14 cellular contexts compared by ENCODE assay signal in genomic region chr11:86249307-86250098, GRCh38. TPM values are rescaled to one million over a fixed set of nuclear protein-coding genes. Genes with fewer than 3 reads are reported as not detected.
A peak's percentile ranks its signal among the peaks of the same experiment; 100 is the strongest.
DNase-seq lines count a peak whose midpoint lies in the region; ATAC-seq and TF ChIP-seq lines count a peak whose summit lies in the region.
"Had no signal": no experiment of that assay in that cellular context is flagged by ENCODE, and none has a peak within 500 bp of the region (broad histone marks: within the 10 kb centered on the region; RNA-seq: fewer than 3 reads in every experiment).

No MANE protein-coding gene starts in this region.

- no peak overlapping the region for H3K4me3 ChIP-seq in LNCaP clone FGC (ENCODE audit: low read depth, low read length)
- H3K4me3 ChIP-seq: breast epithelium had no signal

- peaks cover 57% of the 10 kb centered on the region for H3K36me3 Mint-ChIP-seq in activated CD4-positive, alpha-beta T cell treated with anti-CD3 and anti-CD28 coated beads for 36 hours (ENCODE audit: low read depth)
- peaks cover 46% of the 10 kb centered on the region for H3K36me3 Mint-ChIP-seq in activated CD4-positive, alpha-beta T cell treated with anti-CD3 and anti-CD28 coated beads, Interleukin-2, amount 10 ng/mL, durations not matched to agents 24 days and 14 days (ENCODE audit: low read depth)
- peaks cover 38% of the 10 kb centered on the region for H3K36me3 Mint-ChIP-seq in activated CD4-positive, alpha-beta memory T cell treated with anti-CD3 and anti-CD28 coated beads, Interleukin-2, amount 10 ng/mL, durations not matched to agents 7 days and 5 days (ENCODE audit: low read depth)
- H3K36me3 Mint-ChIP-seq in mesothelial cell of epicardium, result peaks cover 3% of the 10 kb centered on the region

- no peaks in the 10 kb centered on the region for H3K27me3 Mint-ChIP-seq in activated CD4-positive, alpha-beta T cell treated with anti-CD3 and anti-CD28 coated beads for 36 hours
- H3K27me3 Mint-ChIP-seq in activated CD4-positive, alpha-beta T cell treated with anti-CD3 and anti-CD28 coated beads, Interleukin-2, amount 10 ng/mL, durations not matched to agents 24 days and 14 days, result no peaks in the 10 kb centered on the region
- H3K27me3 Mint-ChIP-seq in activated CD4-positive, alpha-beta memory T cell treated with anti-CD3 and anti-CD28 coated beads, Interleukin-2, amount 10 ng/mL, durations not matched to agents 7 days and 5 days, result no peaks in the 10 kb centered on the region
- H3K27me3 Mint-ChIP-seq in mesothelial cell of epicardium (ENCODE audit: low read depth), result no peaks in the 10 kb centered on the region

- H3K9me3 Mint-ChIP-seq in activated CD4-positive, alpha-beta T cell treated with anti-CD3 and anti-CD28 coated beads for 36 hours (ENCODE audit: low read depth), result no peaks in the 10 kb centered on the region
- no peaks in the 10 kb centered on the region for H3K9me3 Mint-ChIP-seq in activated CD4-positive, alpha-beta T cell treated with anti-CD3 and anti-CD28 coated beads, Interleukin-2, amount 10 ng/mL, durations not matched to agents 24 days and 14 days
- H3K9me3 Mint-ChIP-seq in activated CD4-positive, alpha-beta memory T cell treated with anti-CD3 and anti-CD28 coated beads, Interleukin-2, amount 10 ng/mL, durations not matched to agents 7 days and 5 days, result no peaks in the 10 kb centered on the region
- H3K9me3 Mint-ChIP-seq in mesothelial cell of epicardium, result no peaks in the 10 kb centered on the region

- CTCF ChIA-PET in activated CD4-positive, alpha-beta T cell treated with anti-CD3 and anti-CD28 coated beads for 36 hours (lab: Charles Lee), result interaction anchor here (0.7 to 1.6 kb wide), 6 partner anchors 13 to 219 kb away, joined by 3 to 5 read pairs (median 4); no protein-coding TSS in a partner anchor
- CTCF ChIA-PET in activated CD4-positive, alpha-beta memory T cell treated with anti-CD3 and anti-CD28 coated beads, Interleukin-2, amount 10 ng/mL, durations not matched to agents 7 days and 5 days (lab: Charles Lee), result interaction anchor here (0.7 to 1.9 kb wide), 3 partner anchors 181 to 229 kb away, joined by 5 to 8 read pairs (median 5); partner anchors contain the start of gene PICALM

- H3K27ac Mint-ChIP-seq in activated CD4-positive, alpha-beta T cell treated with anti-CD3 and anti-CD28 coated beads for 36 hours, result peak overlapping the region; percentile 63
- no peak overlapping the region for H3K27ac Mint-ChIP-seq in activated CD4-positive, alpha-beta T cell treated with anti-CD3 and anti-CD28 coated beads, Interleukin-2, amount 10 ng/mL, durations not matched to agents 24 days and 14 days
- peak overlapping the region; percentile 34 for H3K27ac Mint-ChIP-seq in activated CD4-positive, alpha-beta memory T cell treated with anti-CD3 and anti-CD28 coated beads, Interleukin-2, amount 10 ng/mL, durations not matched to agents 7 days and 5 days
- H3K27ac Mint-ChIP-seq in mesothelial cell of epicardium, result peak overlapping the region; percentile 86

- H3K4me1 Mint-ChIP-seq in activated CD4-positive, alpha-beta T cell treated with anti-CD3 and anti-CD28 coated beads for 36 hours, result peaks cover 55% of the 10 kb centered on the region
- H3K4me1 Mint-ChIP-seq in activated CD4-positive, alpha-beta T cell treated with anti-CD3 and anti-CD28 coated beads, Interleukin-2, amount 10 ng/mL, durations not matched to agents 24 days and 14 days, result peaks cover 41% of the 10 kb centered on the region
- H3K4me1 Mint-ChIP-seq in activated CD4-positive, alpha-beta memory T cell treated with anti-CD3 and anti-CD28 coated beads, Interleukin-2, amount 10 ng/mL, durations not matched to agents 7 days and 5 days, result peaks cover 60% of the 10 kb centered on the region
- peaks cover 46% of the 10 kb centered on the region for H3K4me1 Mint-ChIP-seq in mesothelial cell of epicardium

- POLR2A ChIA-PET in activated CD4-positive, alpha-beta T cell treated with anti-CD3 and anti-CD28 coated beads for 36 hours (lab: Charles Lee), result interaction anchor here (0.6 to 1.1 kb wide), 3 partner anchors 12 to 205 kb away, joined by 3 to 4 read pairs (median 3); no protein-coding TSS in a partner anchor
- POLR2A ChIA-PET in activated CD4-positive, alpha-beta memory T cell treated with anti-CD3 and anti-CD28 coated beads, Interleukin-2, amount 10 ng/mL, durations not matched to agents 7 days and 5 days (lab: Charles Lee), result interaction anchor here (0.7 to 2.2 kb wide), 6 partner anchors 13 to 395 kb away, joined by 3 to 11 read pairs (median 3); partner anchors contain the start of gene CCDC83

- no peak for TF ChIP-seq CTCF in LNCaP clone FGC (IDR thresholded peaks at IDR 0.05; ENCODE audit: control insufficient read depth, extremely low read depth, insufficient read depth)
- no peak for TF ChIP-seq CTCF in mesothelial cell of epicardium (IDR thresholded peaks at IDR 0.05; ENCODE audit: unreplicated experiment)

- intact Hi-C loops in activated CD4-positive, alpha-beta T cell treated with anti-CD3 and anti-CD28 coated beads for 36 hours (cut with DNase I, micrococcal nuclease), result loop anchor here in 1 of 2 experiments (2.0 to 10.0 kb wide), 2 partner anchors 43 to 585 kb away; partner anchors contain the start of gene CREBZF
- intact Hi-C loops in activated CD4-positive, alpha-beta T cell treated with anti-CD3 and anti-CD28 coated beads, Interleukin-2, amount 10 ng/mL, durations not matched to agents 24 days and 14 days (cut with micrococcal nuclease), result loop anchor here (5.0 kb wide), 1 partner anchor 302 kb away; no protein-coding TSS in a partner anchor
- intact Hi-C loops in posterior vena cava (cut with DNase I), result no loop called here

- no peak for DNase-seq in activated CD4-positive, alpha-beta T cell treated with anti-CD3 and anti-CD28 coated beads for 36 hours
- DNase-seq in activated CD4-positive, alpha-beta T cell treated with anti-CD3 and anti-CD28 coated beads, Interleukin-2, amount 10 ng/mL, durations not matched to agents 24 days and 14 days, result no peak
- DNase-seq in LNCaP clone FGC (ENCODE audit: low read depth) (peak; percentile 30), mesothelial cell of epicardium (ENCODE audit: low spot score in 2 of 2, unreplicated experiment in 2 of 2) (no peak), posterior vena cava (ENCODE audit: low spot score) (no peak), NCI-H774 (lab: John Stamatoyannopoulos, UW) (no peak)
- no peak for DNase-seq in activated CD4-positive, alpha-beta memory T cell treated with anti-CD3 and anti-CD28 coated beads, Interleukin-2, amount 10 ng/mL, durations not matched to agents 7 days and 5 days
- DNase-seq: NCI-H1092 treated with DMSO at 0.1 percent for 48 hours; NCI-H446; occipital lobe; Right ventricle myocardium superior; stimulated activated CD4-positive, alpha-beta T cell treated with anti-CD3 and anti-CD28 coated beads, Interleukin-12 subunit alpha, Interleukin-12 subunit beta, amount 100 ng/mL, for 4 hours had no signal

- no peak for ATAC-seq in activated CD4-positive, alpha-beta T cell treated with anti-CD3 and anti-CD28 coated beads for 36 hours
- ATAC-seq in GM19455 (IDR thresholded peaks at IDR 0.05; ENCODE audit: unreplicated experiment), result no peak

- H3K4me3 Mint-ChIP-seq in activated CD4-positive, alpha-beta T cell treated with anti-CD3 and anti-CD28 coated beads for 36 hours, result no peak overlapping the region
- H3K4me3 Mint-ChIP-seq in activated CD4-positive, alpha-beta T cell treated with anti-CD3 and anti-CD28 coated beads, Interleukin-2, amount 10 ng/mL, durations not matched to agents 24 days and 14 days, result no peak overlapping the region
- H3K4me3 Mint-ChIP-seq in activated CD4-positive, alpha-beta memory T cell treated with anti-CD3 and anti-CD28 coated beads, Interleukin-2, amount 10 ng/mL, durations not matched to agents 7 days and 5 days, result peak overlapping the region; percentile 3
- H3K4me3 Mint-ChIP-seq in mesothelial cell of epicardium, result no peak overlapping the region

RNA-seq across cellular contexts. Expression of gene EED, which starts 5.0 kb away (rescaled TPM):
- total RNA-seq in activated CD4-positive, alpha-beta T cell treated with anti-CD3 and anti-CD28 coated beads for 36 hours, result 100 to 1,000 TPM in 1 of 2 experiments, 10 to 100 TPM in 1; 90.3 to 127 TPM
- 269 TPM in 2 replicates for total RNA-seq in activated CD4-positive, alpha-beta T cell treated with anti-CD3 and anti-CD28 coated beads, Interleukin-2, amount 10 ng/mL, durations not matched to agents 24 days and 14 days
- total RNA-seq in activated CD4-positive, alpha-beta memory T cell treated with anti-CD3 and anti-CD28 coated beads, Interleukin-2, amount 10 ng/mL, durations not matched to agents 7 days and 5 days, result 10 to 100 TPM; 63.9 to 66.9 TPM
- total RNA-seq in mesothelial cell of epicardium, result 30.5 to 32.4 TPM (median 30.6 TPM) in 3 replicates
- 10 to 100 TPM; 16.1 to 18.0 TPM for total RNA-seq in posterior vena cava

RNA-seq across cellular contexts. Expression of gene HIKESHI, which starts 52.5 kb away (rescaled TPM):
- 10 to 100 TPM; 50.2 to 51.3 TPM for total RNA-seq in activated CD4-positive, alpha-beta T cell treated with anti-CD3 and anti-CD28 coated beads for 36 hours
- total RNA-seq in activated CD4-positive, alpha-beta T cell treated with anti-CD3 and anti-CD28 coated beads, Interleukin-2, amount 10 ng/mL, durations not matched to agents 24 days and 14 days, result 54.0 and 62.4 TPM in 2 replicates
- 10 to 100 TPM; 40.6 to 44.5 TPM for total RNA-seq in activated CD4-positive, alpha-beta memory T cell treated with anti-CD3 and anti-CD28 coated beads, Interleukin-2, amount 10 ng/mL, durations not matched to agents 7 days and 5 days
- 38.0 to 43.4 TPM (median 39.5 TPM) in 3 replicates for total RNA-seq in mesothelial cell of epicardium
- 10 to 100 TPM; 29.1 to 40.3 TPM for total RNA-seq in posterior vena cava
